Comparison of ENCODE assay signal across 17 cellular contexts in the genomic region with DNA sequence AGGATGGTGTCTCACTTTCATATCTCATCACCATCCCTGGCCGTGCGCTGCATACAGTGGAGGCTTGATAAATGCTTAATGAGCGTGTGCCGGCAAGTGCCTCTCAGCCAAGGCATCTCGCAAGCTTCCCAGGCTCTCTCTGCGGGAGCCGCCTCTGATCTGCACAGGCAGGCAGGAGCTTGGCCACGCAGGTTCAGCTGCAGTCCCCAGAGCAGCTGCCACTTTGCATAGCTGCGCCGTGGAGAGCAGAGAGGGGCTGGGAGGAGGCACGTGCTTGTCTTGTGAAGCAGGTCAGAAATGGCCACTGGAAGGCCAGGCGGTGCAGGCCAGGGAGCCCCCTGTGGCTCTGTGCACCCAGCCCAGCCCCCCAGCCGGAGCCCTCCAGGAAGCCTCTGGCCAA.
DNase-seq lines count a peak whose midpoint lies in the region; ATAC-seq and TF ChIP-seq lines count a peak whose summit lies in the region.
"Had no signal": no experiment of that assay in that cellular context is flagged by ENCODE, and none has a peak within 500 bp of the region (broad histone marks: within the 10 kb centered on the region; RNA-seq: fewer than 3 reads in every experiment).

No MANE protein-coding gene starts in this region.

- no peak overlapping the region for H3K4me3 Mint-ChIP-seq in GM23338
- H3K4me3 Mint-ChIP-seq in neural crest cell = no peak overlapping the region
- no peak overlapping the region for H3K4me3 Mint-ChIP-seq in activated naive CD4-positive, alpha-beta T cell treated with anti-CD3 and anti-CD28 coated beads for 36 hours
- H3K4me3 Mint-ChIP-seq: activated CD8-positive, alpha-beta memory T cell treated with anti-CD3 and anti-CD28 coated beads, Interleukin-2, amount 10 ng/mL, durations not matched to agents 7 days and 5 days; HFFc6; T-helper 2 cell treated with Interferon-gamma antibody and Interleukin-4, amounts not matched to agents 5 μg/mL and 100 μg/mL, for 36 hours had no signal

- no peak overlapping the region for H3K27ac ChIP-seq in GM23338 (ENCODE audit: low read depth)

- peaks cover 4% of the 10 kb centered on the region; the same call in 1 of the 3 replicates for H3K4me1 Mint-ChIP-seq in GM23338
- H3K4me1 Mint-ChIP-seq in neural crest cell = peaks cover 4% of the 10 kb centered on the region
- H3K4me1 Mint-ChIP-seq in activated naive CD4-positive, alpha-beta T cell treated with anti-CD3 and anti-CD28 coated beads for 36 hours (ENCODE audit: low read depth) = no peaks in the 10 kb centered on the region
- H3K4me1 Mint-ChIP-seq: activated CD8-positive, alpha-beta memory T cell treated with anti-CD3 and anti-CD28 coated beads, Interleukin-2, amount 10 ng/mL, durations not matched to agents 7 days and 5 days had no signal

- intact Hi-C loops in activated naive CD4-positive, alpha-beta T cell treated with anti-CD3 and anti-CD28 coated beads for 36 hours (cut with micrococcal nuclease) = no loop called here

- no peaks in the 10 kb centered on the region for H4K20me1 ChIP-seq in GM23338 (replicated peaks; ENCODE audit: insufficient read depth)

- no peak overlapping the region for H3K4me3 ChIP-seq in GM23338
- no peak overlapping the region for H3K4me3 ChIP-seq in astrocyte of the spinal cord (ENCODE audit: low read depth, low read length)

- peak; percentile 36; the same call in 2 of the 3 replicates for ATAC-seq in GM23338
- ATAC-seq: activated CD8-positive, alpha-beta memory T cell treated with anti-CD3 and anti-CD28 coated beads, Interleukin-2, amount 10 ng/mL, durations not matched to agents 7 days and 5 days had no signal

- TF ChIP-seq CTCF in GM23338 (conservative IDR thresholded peaks at IDR 0.05; ENCODE audit: low read depth in 2 of 2) (no peak), astrocyte of the spinal cord (IDR thresholded peaks at IDR 0.05; ENCODE audit: low read depth, low read length) (no peak), neural crest cell (conservative IDR thresholded peaks at IDR 0.05) (no peak)

- H3F3A ChIP-seq in GM23338 (replicated peaks; ENCODE audit: low read depth) = no peaks in the 10 kb centered on the region

- no peak overlapping the region for H3K4me2 ChIP-seq in GM23338

- H3K27ac Mint-ChIP-seq in GM23338 = no peak overlapping the region
- H3K27ac Mint-ChIP-seq in neural crest cell (ENCODE audit: unreplicated experiment) = no peak overlapping the region
- H3K27ac Mint-ChIP-seq in activated naive CD4-positive, alpha-beta T cell treated with anti-CD3 and anti-CD28 coated beads for 36 hours = no peak overlapping the region
- H3K27ac Mint-ChIP-seq: activated CD8-positive, alpha-beta memory T cell treated with anti-CD3 and anti-CD28 coated beads, Interleukin-2, amount 10 ng/mL, durations not matched to agents 7 days and 5 days; HFFc6; T-helper 2 cell treated with Interferon-gamma antibody and Interleukin-4, amounts not matched to agents 5 μg/mL and 100 μg/mL, for 36 hours had no signal

- no peak overlapping the region for H2AFZ ChIP-seq in GM23338

- no peaks in the 10 kb centered on the region; the same call in 1 of the 2 replicates for H3K36me3 ChIP-seq in GM23338 (ENCODE audit: insufficient read depth)
- H3K36me3 ChIP-seq: BE2C had no signal

- H3K9me3 Mint-ChIP-seq in GM23338 (no peaks in the 10 kb centered on the region), neural crest cell (no peaks in the 10 kb centered on the region)
- H3K9me3 Mint-ChIP-seq in activated naive CD4-positive, alpha-beta T cell treated with anti-CD3 and anti-CD28 coated beads for 36 hours = no peaks in the 10 kb centered on the region

- DNase-seq in DMS 273 (lab: John Stamatoyannopoulos, UW; ENCODE audit: unreplicated experiment) = peak; percentile 76
- DNase-seq in GM23338 (ENCODE audit: low spot score) = no peak
- DNase-seq in astrocyte of the spinal cord (ENCODE audit: low read depth, low spot score) = peak; percentile 33
- peak; percentile 14 for DNase-seq in neural crest cell (ENCODE audit: low read depth, low spot score)
- DNase-seq in activated naive CD4-positive, alpha-beta T cell treated with anti-CD3 and anti-CD28 coated beads for 36 hours = no peak
- DNase-seq in SIG-M5 treated with dmso at 0.1 percent for 504 hours (lab: John Stamatoyannopoulos, UW; ENCODE audit: unreplicated experiment) = no peak
- no peak for DNase-seq in NCI-H2171 treated with DMSO at 0.1 percent for 48 hours (lab: John Stamatoyannopoulos, UW)
- DNase-seq: activated CD8-positive, alpha-beta memory T cell treated with anti-CD3 and anti-CD28 coated beads, Interleukin-2, amount 10 ng/mL, durations not matched to agents 7 days and 5 days; activated gamma-delta T cell; BE2C; dermis blood vessel endothelial cell; HFFc6; mesendoderm; MM.1S; NK-92 treated with Interleukin-12 subunit alpha and Interleukin-12 subunit beta, amount 100 ng/mL, for 24 hours; SHP77 had no signal

- H3K4me1 ChIP-seq in GM23338 (ENCODE audit: insufficient read depth) = no peaks in the 10 kb centered on the region
- H3K4me1 ChIP-seq: BE2C had no signal

- peaks cover 9% of the 10 kb centered on the region for H3K27me3 Mint-ChIP-seq in GM23338 (ENCODE audit: insufficient read depth, low read depth, poor library complexity)
- H3K27me3 Mint-ChIP-seq in neural crest cell (ENCODE audit: low read depth) = no peaks in the 10 kb centered on the region
- no peaks in the 10 kb centered on the region for H3K27me3 Mint-ChIP-seq in activated naive CD4-positive, alpha-beta T cell treated with anti-CD3 and anti-CD28 coated beads for 36 hours (ENCODE audit: low read depth)
- H3K27me3 Mint-ChIP-seq: activated CD8-positive, alpha-beta memory T cell treated with anti-CD3 and anti-CD28 coated beads, Interleukin-2, amount 10 ng/mL, durations not matched to agents 7 days and 5 days had no signal

- H3K36me3 Mint-ChIP-seq in GM23338 (ENCODE audit: low read depth) (no peaks in the 10 kb centered on the region), neural crest cell (ENCODE audit: low read depth) (no peaks in the 10 kb centered on the region)
- H3K36me3 Mint-ChIP-seq in activated naive CD4-positive, alpha-beta T cell treated with anti-CD3 and anti-CD28 coated beads for 36 hours (ENCODE audit: low read depth) = no peaks in the 10 kb centered on the region
- H3K36me3 Mint-ChIP-seq: activated CD8-positive, alpha-beta memory T cell treated with anti-CD3 and anti-CD28 coated beads, Interleukin-2, amount 10 ng/mL, durations not matched to agents 7 days and 5 days had no signal

- no peaks in the 10 kb centered on the region for H3K79me2 ChIP-seq in GM23338 (replicated peaks; ENCODE audit: insufficient read depth)

- in situ Hi-C loops in astrocyte of the spinal cord (cut with HindIII; ENCODE audit: low sequenced_read_pairs) = no loop called here

- H3K27me3 ChIP-seq in GM23338 (ENCODE audit: insufficient read depth) = no peaks in the 10 kb centered on the region

- CTCF ChIA-PET in activated naive CD4-positive, alpha-beta T cell treated with anti-CD3 and anti-CD28 coated beads for 36 hours (lab: Charles Lee) = no interaction called here

- H3K9me2 ChIP-seq in GM23338 (ENCODE audit: insufficient read depth) = no peaks in the 10 kb centered on the region

TF ChIP-seq in GM23338, 12 proteins besides CTCF, POLR2A, EP300 and RAD21 (continues in another document):
- TF ChIP-seq NANOG (IDR thresholded peaks at IDR 0.05; ENCODE audit: borderline replicate concordance) = no peak
- TF ChIP-seq ZNF114 (CRISPR knock-in tag; IDR thresholded peaks at IDR 0.05) = no peak
- TF ChIP-seq ETS1 (IDR thresholded peaks at IDR 0.05) = no peak
- TF ChIP-seq EZH2phosphoT487 (IDR thresholded peaks at IDR 0.05; ENCODE audit: unreplicated experiment) = no peak
- TF ChIP-seq EZH2 (IDR thresholded peaks at IDR 0.05; ENCODE audit: low read depth, unreplicated experiment) = no peak
- TF ChIP-seq ZNF331 (CRISPR knock-in tag; IDR thresholded peaks at IDR 0.05; ENCODE audit: low read depth) = no peak
- no peak for TF ChIP-seq CREB1 (CRISPR knock-in tag; IDR thresholded peaks at IDR 0.05; ENCODE audit: low read depth)
- TF ChIP-seq STAT1 (IDR thresholded peaks at IDR 0.05; ENCODE audit: unreplicated experiment) = no peak

Comparison
In these comparisons a context has a peak if more than half of its experiments do, and no peak if none do; other contexts are left out.
1. DNase-seq: peak in DMS 273 (single experiment), astrocyte of the spinal cord (single experiment) and neural crest cell (single experiment); none in GM23338 (single experiment), activated naive CD4-positive, alpha-beta T cell treated with anti-CD3 and anti-CD28 coated beads for 36 hours (single experiment), SIG-M5 treated with dmso at 0.1 percent for 504 hours (single experiment) and NCI-H2171 treated with DMSO at 0.1 percent for 48 hours (single experiment).